ENCODE assay signal across 2 cellular contexts in the genomic region with DNA sequence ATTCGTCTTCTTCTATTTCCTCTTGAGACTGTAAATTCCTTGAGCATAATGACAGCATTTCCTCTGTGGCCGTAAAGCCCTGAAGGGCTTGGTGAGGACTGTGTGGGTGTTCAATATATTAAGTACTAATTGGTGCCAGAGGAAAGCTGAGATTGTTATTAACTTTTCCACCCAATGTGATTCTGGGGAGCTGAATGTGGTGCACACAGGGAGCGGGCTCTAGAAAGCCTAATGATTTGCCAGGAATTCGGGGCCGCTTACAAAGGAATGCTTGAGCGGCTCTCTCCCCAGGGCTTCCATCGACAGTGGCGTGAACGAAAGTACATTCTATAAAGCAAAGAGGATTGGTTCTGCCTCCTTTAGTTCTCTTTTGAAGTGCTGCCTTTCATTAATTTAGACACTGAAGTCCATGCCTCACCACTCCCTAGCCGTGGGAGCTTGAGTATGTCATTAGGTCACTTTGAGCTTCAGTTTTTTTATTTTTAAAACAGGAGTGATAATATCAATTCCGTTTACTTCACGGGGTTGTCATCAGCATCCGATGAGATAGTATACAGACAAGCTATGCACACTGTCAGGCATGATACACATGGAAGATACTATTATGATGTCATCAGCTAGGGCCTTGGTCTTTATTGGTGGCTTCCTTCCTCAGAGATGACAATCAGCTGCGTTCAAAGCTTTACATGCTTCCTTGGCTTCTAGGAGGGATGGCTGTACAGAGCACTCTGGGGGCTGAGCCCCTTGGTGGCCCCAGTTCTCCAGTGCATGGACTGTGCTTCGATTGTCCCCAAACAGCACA.
TF ChIP-seq lines count a peak whose summit lies in the region.

No MANE protein-coding gene starts in this region.

TF ChIP-seq in HepG2, 621 proteins besides CTCF, POLR2A, EP300 and RAD21:
- TF ChIP-seq ATF7 (IDR thresholded peaks at IDR 0.05) (peak; percentile 81), ATF7 (CRISPR knock-in tag; IDR thresholded peaks at IDR 0.05) (no peak), CREB1 (IDR thresholded peaks at IDR 0.05) (peak; percentile 64), CREB1 (CRISPR knock-in tag; IDR thresholded peaks at IDR 0.05) (no peak), MXI1 (IDR thresholded peaks at IDR 0.05; ENCODE audit: borderline replicate concordance, low read depth, low read length) (no peak)

TF ChIP-seq in endothelial cell of umbilical vein, 7 proteins besides CTCF, POLR2A, EP300 and RAD21:
- TF ChIP-seq, protein P1, sequence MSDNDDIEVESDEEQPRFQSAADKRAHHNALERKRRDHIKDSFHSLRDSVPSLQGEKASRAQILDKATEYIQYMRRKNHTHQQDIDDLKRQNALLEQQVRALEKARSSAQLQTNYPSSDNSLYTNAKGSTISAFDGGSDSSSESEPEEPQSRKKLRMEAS (IDR thresholded peaks at IDR 0.05; ENCODE audit: insufficient read depth, insufficient read length): no peak
- TF ChIP-seq EZH2 (IDR thresholded peaks at IDR 0.05; ENCODE audit: borderline replicate concordance, low read depth, low read length, severe bottlenecking) (no peak), POLR2AphosphoS5 (IDR thresholded peaks at IDR 0.05; ENCODE audit: insufficient read depth, low read depth, low read length) (no peak), GATA2 (IDR thresholded peaks at IDR 0.05; ENCODE audit: insufficient read depth, insufficient read length, low read depth, low read length) (peak; percentile 17), JUN (IDR thresholded peaks at IDR 0.05; ENCODE audit: borderline replicate concordance, insufficient read depth, insufficient read length, low read depth) (peak; percentile 25)
